ENCODE assay signal across 23 cellular contexts in the genomic region with DNA sequence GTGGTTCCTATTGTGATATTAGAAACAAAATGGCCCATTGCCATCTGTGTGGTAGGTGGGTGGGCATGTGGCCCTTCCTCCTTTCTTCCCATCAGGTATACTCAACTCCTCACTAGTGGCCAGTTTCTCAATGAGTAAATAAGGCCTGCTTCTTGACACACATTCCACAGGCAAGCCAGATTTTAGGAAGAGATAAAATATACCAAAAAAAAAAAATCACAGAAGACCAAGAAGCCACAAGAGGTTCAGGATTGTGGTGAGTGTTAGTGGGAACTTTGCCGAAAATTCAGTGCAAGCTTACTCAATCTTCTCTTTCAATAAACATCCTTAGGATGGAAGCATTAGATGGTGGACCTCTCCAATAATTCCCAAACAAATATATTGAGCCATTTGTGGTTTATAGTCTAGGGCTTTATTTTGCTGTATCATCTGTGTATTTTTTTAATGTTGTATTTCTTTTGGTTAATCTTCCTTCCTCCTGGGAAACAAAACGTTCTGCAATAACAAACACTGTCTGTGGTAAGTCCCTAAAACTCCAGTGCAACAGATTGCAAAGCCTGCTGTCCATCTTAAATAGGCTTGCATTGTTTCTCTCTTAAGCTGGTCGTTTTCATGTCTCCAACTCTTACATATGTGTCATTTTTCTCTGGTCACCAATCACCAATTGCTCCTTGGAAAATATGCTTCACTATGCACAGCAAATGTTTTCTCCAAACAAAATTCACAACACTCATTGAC.
DNase-seq lines count a peak whose midpoint lies in the region; ATAC-seq, FAIRE-seq and TF ChIP-seq lines count a peak whose summit lies in the region.
"Had no signal": no experiment of that assay in that cellular context is flagged by ENCODE, and none has a peak within 500 bp of the region (broad histone marks: within the 10 kb centered on the region; RNA-seq: fewer than 3 reads in every experiment).

No MANE protein-coding gene starts in this region.

- H3K4me2 ChIP-seq in astrocyte (ENCODE audit: low read length) = no peak overlapping the region
- H3K4me2 ChIP-seq: BLaER1 treated with 17β-estradiol and CSF1 and Interleukin-3, amounts not matched to agents 10 nM and 100 nM had no signal

- no peak for FAIRE-seq in astrocyte (lab: Jason Lieb, UNC)
- FAIRE-seq: bronchial epithelial cell had no signal

- no peak overlapping the region for H3K27ac Mint-ChIP-seq in astrocyte (ENCODE audit: unreplicated experiment)
- no peak overlapping the region for H3K27ac Mint-ChIP-seq in effector memory CD8-positive, alpha-beta T cell

- H2AFZ ChIP-seq in astrocyte (ENCODE audit: low read depth, low read length) = no peak overlapping the region

- no peaks in the 10 kb centered on the region for H3K27me3 Mint-ChIP-seq in astrocyte (ENCODE audit: low read depth, unreplicated experiment)
- no peaks in the 10 kb centered on the region for H3K27me3 Mint-ChIP-seq in effector memory CD8-positive, alpha-beta T cell

- ATAC-seq in GM19025 (IDR thresholded peaks at IDR 0.05; ENCODE audit: low read depth, unreplicated experiment) = peak; percentile 38
- ATAC-seq in left lung = peak; percentile 60
- ATAC-seq in GM19328 (IDR thresholded peaks at IDR 0.05; ENCODE audit: unreplicated experiment) = no peak
- ATAC-seq in effector memory CD8-positive, alpha-beta T cell (replicated peaks) = no peak
- ATAC-seq: activated T-cell treated with anti-CD3 and anti-CD28 coated beads, Interleukin-2, amount 50 U/mL, for 4 hours; left lobe of liver; pancreas had no signal

- H3K9me3 Mint-ChIP-seq in astrocyte (ENCODE audit: unreplicated experiment) = no peaks in the 10 kb centered on the region
- no peaks in the 10 kb centered on the region for H3K9me3 Mint-ChIP-seq in effector memory CD8-positive, alpha-beta T cell
- H3K9me3 Mint-ChIP-seq: activated T-cell treated with anti-CD3 and anti-CD28 coated beads, Interleukin-2, amount 50 U/mL, for 4 hours had no signal

- H3K4me1 Mint-ChIP-seq in astrocyte (ENCODE audit: low read depth, unreplicated experiment) = no peaks in the 10 kb centered on the region
- no peaks in the 10 kb centered on the region for H3K4me1 Mint-ChIP-seq in effector memory CD8-positive, alpha-beta T cell (ENCODE audit: low read depth in 2 of 2)

- no peaks in the 10 kb centered on the region for H3K36me3 ChIP-seq in astrocyte (ENCODE audit: insufficient read depth, low read length)
- H3K36me3 ChIP-seq in left lung = no peaks in the 10 kb centered on the region
- H3K36me3 ChIP-seq in spleen = no peaks in the 10 kb centered on the region
- H3K36me3 ChIP-seq: BLaER1 treated with 17β-estradiol and CSF1 and Interleukin-3, amounts not matched to agents 10 nM and 100 nM; pancreas; suprapubic skin had no signal

- H3K9me3 ChIP-seq in astrocyte (ENCODE audit: insufficient read depth, low read depth, low read length) (no peaks in the 10 kb centered on the region), left lung (no peaks in the 10 kb centered on the region), spleen (no peaks in the 10 kb centered on the region)
- H3K9me3 ChIP-seq: BLaER1 treated with 17β-estradiol and CSF1 and Interleukin-3, amounts not matched to agents 10 nM and 100 nM; pancreas; suprapubic skin had no signal

- 29 to 51% (median 32%) methylated on average over 3 of the region's 3 CpGs for WGBS in spleen, 5 donors

- H3K27ac ChIP-seq in astrocyte (ENCODE audit: low read depth, low read length) = no peak overlapping the region
- H3K27ac ChIP-seq in left lung = peak overlapping the region; percentile 2 to 10
- no peak overlapping the region for H3K27ac ChIP-seq in spleen
- H3K27ac ChIP-seq: BLaER1 treated with 17β-estradiol and CSF1 and Interleukin-3, amounts not matched to agents 10 nM and 100 nM; dorsolateral prefrontal cortex; pancreas; suprapubic skin had no signal

- H3K4me3 ChIP-seq in AG10803 (ENCODE audit: low read length) (no peak overlapping the region), astrocyte (ENCODE audit: insufficient read depth, low read depth, low read length) (no peak overlapping the region), left lung (no peak overlapping the region), spleen (no peak overlapping the region)
- H3K4me3 ChIP-seq: BLaER1 treated with 17β-estradiol and CSF1 and Interleukin-3, amounts not matched to agents 10 nM and 100 nM; dorsolateral prefrontal cortex; pancreas; suprapubic skin had no signal

- no peak for TF ChIP-seq CTCF in AG10803 (conservative IDR thresholded peaks at IDR 0.05; ENCODE audit: low read length)
- no peak for TF ChIP-seq CTCF in astrocyte (IDR thresholded peaks at IDR 0.05; ENCODE audit: insufficient read depth, low read depth, low read length)
- no peak for TF ChIP-seq CTCF in left lung (IDR thresholded peaks at IDR 0.05)
- no peak for TF ChIP-seq CTCF in spleen (IDR thresholded peaks at IDR 0.05 in 8 of 11, conservative IDR thresholded peaks at IDR 0.05 in 3 of 11)

- H3K27me3 ChIP-seq in astrocyte (ENCODE audit: insufficient read depth, low read length) (no peaks in the 10 kb centered on the region), left lung (no peaks in the 10 kb centered on the region), spleen (replicated peaks in 1 of 7) (no peaks in the 10 kb centered on the region)
- H3K27me3 ChIP-seq: BLaER1 treated with 17β-estradiol and CSF1 and Interleukin-3, amounts not matched to agents 10 nM and 100 nM; pancreas; suprapubic skin had no signal

- H3K9ac ChIP-seq in astrocyte (ENCODE audit: low read length) = no peak overlapping the region
- H3K9ac ChIP-seq: BLaER1 treated with 17β-estradiol and CSF1 and Interleukin-3, amounts not matched to agents 10 nM and 100 nM had no signal

- no peak for TF ChIP-seq POLR2A in spleen (IDR thresholded peaks at IDR 0.05)

- no peaks in the 10 kb centered on the region for H3K36me3 Mint-ChIP-seq in astrocyte (ENCODE audit: low read depth, unreplicated experiment)
- no peaks in the 10 kb centered on the region for H3K36me3 Mint-ChIP-seq in effector memory CD8-positive, alpha-beta T cell (ENCODE audit: insufficient read depth)

- DNase-seq in AG10803 (ENCODE audit: low read depth) (peak; percentile 89), astrocyte (ENCODE audit: low read depth) (peak; percentile 56), left lung (no peak), spleen (no peak), NCI-H1930 (lab: John Stamatoyannopoulos, UW) (no peak)
- no peak for DNase-seq in effector memory CD8-positive, alpha-beta T cell
- DNase-seq: activated CD4-positive, alpha-beta T cell treated with anti-CD3 and anti-CD28 coated beads, Interleukin-2, amount 50 U/mL, for 48 hours; activated T-cell treated with anti-CD3 and anti-CD28 coated beads, Interleukin-2, amount 50 U/mL, for 4 hours; dorsolateral prefrontal cortex; glutamatergic neuron; H7; NCI-H1092; NCI-H524 treated with DMSO at 0.1 percent for 48 hours; pancreas; SHP77; stimulated activated CD4-positive, alpha-beta T cell treated with anti-CD3 and anti-CD28 coated beads, Interleukin-2, amount 100 ng/mL, for 48 hours; T-helper 1 cell had no signal

- no peak overlapping the region for H3K4me3 Mint-ChIP-seq in astrocyte (ENCODE audit: unreplicated experiment)
- no peak overlapping the region for H3K4me3 Mint-ChIP-seq in effector memory CD8-positive, alpha-beta T cell
- H3K4me3 Mint-ChIP-seq: activated T-cell treated with anti-CD3 and anti-CD28 coated beads, Interleukin-2, amount 50 U/mL, for 4 hours had no signal

- H3K4me1 ChIP-seq in astrocyte (ENCODE audit: insufficient read depth, low read length) (no peaks in the 10 kb centered on the region), left lung (no peaks in the 10 kb centered on the region), spleen (no peaks in the 10 kb centered on the region)
- H3K4me1 ChIP-seq: BLaER1 treated with 17β-estradiol and CSF1 and Interleukin-3, amounts not matched to agents 10 nM and 100 nM; suprapubic skin had no signal

- intact Hi-C loops in left lung (cut with DNase I) (no loop called here), spleen (cut with DNase I; ENCODE audit: low total_unique reads) (no loop called here)

- no peaks in the 10 kb centered on the region for H3K79me2 ChIP-seq in astrocyte (ENCODE audit: insufficient read depth, low read length)

- no peaks in the 10 kb centered on the region for H4K20me1 ChIP-seq in astrocyte (ENCODE audit: insufficient read depth, low read length)
- H4K20me1 ChIP-seq: BLaER1 treated with 17β-estradiol and CSF1 and Interleukin-3, amounts not matched to agents 10 nM and 100 nM had no signal

Comparison
In these comparisons a context has a peak if more than half of its experiments do, and no peak if none do; other contexts are left out.
1. DNase-seq: peak in AG10803 (single experiment) and astrocyte (single experiment); none in left lung (0 of 2), spleen (single experiment), NCI-H1930 (0 of 2) and effector memory CD8-positive, alpha-beta T cell (0 of 3).
2. ATAC-seq: peak in GM19025 (single experiment) and left lung (single experiment); none in GM19328 (single experiment) and effector memory CD8-positive, alpha-beta T cell (single experiment).
3. H3K27ac ChIP-seq: peak in left lung (2 of 2); none in astrocyte (single experiment) and spleen (0 of 8).